ENCODE assay signal across 18 cellular contexts in genomic region chr2:59585657-59586056, GRCh38.
A peak's percentile ranks its signal among the peaks of the same experiment; 100 is the strongest.
DNase-seq lines count a peak whose midpoint lies in the region; ATAC-seq and TF ChIP-seq lines count a peak whose summit lies in the region.
"Had no signal": no experiment of that assay in that cellular context is flagged by ENCODE, and none has a peak within 500 bp of the region (broad histone marks: within the 10 kb centered on the region; RNA-seq: fewer than 3 reads in every experiment).

No MANE protein-coding gene starts in this region.

- H3K4ac ChIP-seq in mesenchymal stem cell (ENCODE audit: low read depth in 1 of 2, low read length in 2 of 2) (no peak overlapping the region), trophoblast cell (ENCODE audit: low read depth, low read length) (no peak overlapping the region)

- H2BK5ac ChIP-seq in mesenchymal stem cell (ENCODE audit: low read depth, low read length, poor library complexity, severe bottlenecking) (no peak overlapping the region), trophoblast cell (ENCODE audit: low read depth, low read length, poor library complexity) (no peak overlapping the region)

- no peak overlapping the region for H2BK15ac ChIP-seq in mesenchymal stem cell (ENCODE audit: low read depth, poor library complexity, severe bottlenecking)

- H3K23ac ChIP-seq in mesenchymal stem cell (ENCODE audit: low read length in 2 of 2) (no peak overlapping the region), trophoblast cell (ENCODE audit: low read length) (no peak overlapping the region)

- H3K4me3 ChIP-seq in right atrium auricular region (no peak overlapping the region), mesenchymal stem cell (ENCODE audit: insufficient read depth in 1 of 2, low read depth in 1 of 2, low read length in 2 of 2) (no peak overlapping the region), trophoblast cell (ENCODE audit: low read depth, low read length) (no peak overlapping the region)
- H3K4me3 ChIP-seq: body of pancreas, coronary artery had no signal

- DNase-seq in DMS79 (lab: John Stamatoyannopoulos, UW) (peak; percentile 30), NCI-H2029 (lab: John Stamatoyannopoulos, UW) (peak; percentile 37), NCI-H82 (lab: John Stamatoyannopoulos, UW) (peak; percentile 85), mesothelial cell of epicardium (ENCODE audit: low spot score in 2 of 2, unreplicated experiment in 2 of 2) (no peak), right atrium auricular region (ENCODE audit: low spot score) (no peak), mesenchymal stem cell (no peak), trophoblast cell (no peak), Right ventricle myocardium inferior (ENCODE audit: missing footprints) (no peak)
- DNase-seq: activated B cell treated with CpG ODN at 0.5 μM for 24 hours, body of pancreas, midbrain, Right ventricle myocardium superior, T-helper 17 cell had no signal

- H3K9ac ChIP-seq in mesenchymal stem cell (ENCODE audit: low read length) (no peak overlapping the region), trophoblast cell (ENCODE audit: low read length) (no peak overlapping the region)

- H3K36me3 ChIP-seq in right atrium auricular region (no peaks in the 10 kb centered on the region), mesenchymal stem cell (ENCODE audit: control insufficient read depth in 1 of 2, insufficient read depth in 2 of 2, low read depth in 1 of 2, low read length in 2 of 2) (no peaks in the 10 kb centered on the region), trophoblast cell (ENCODE audit: control insufficient read depth in 1 of 2, insufficient read depth in 2 of 2, low read length in 2 of 2) (no peaks in the 10 kb centered on the region)
- H3K36me3 ChIP-seq: neutrophil had no signal

- H2BK12ac ChIP-seq in mesenchymal stem cell (ENCODE audit: low read length in 2 of 2) (no peak overlapping the region), trophoblast cell (ENCODE audit: low read length) (no peak overlapping the region)

- no peak overlapping the region for H3K27ac ChIP-seq in right atrium auricular region
- no peak overlapping the region for H3K27ac ChIP-seq in mesenchymal stem cell (ENCODE audit: low read length, poor library complexity, severe bottlenecking)
- no peak overlapping the region for H3K27ac ChIP-seq in trophoblast cell (ENCODE audit: low read depth, low read length)
- H3K27ac ChIP-seq: body of pancreas, coronary artery, neutrophil had no signal

- no peak overlapping the region for H4K91ac ChIP-seq in mesenchymal stem cell (ENCODE audit: low read length)
- no peak overlapping the region for H4K91ac ChIP-seq in trophoblast cell (ENCODE audit: low read depth, low read length)

- H3K79me1 ChIP-seq in mesenchymal stem cell (replicated peaks; ENCODE audit: low read length, poor library complexity, severe bottlenecking) (no peaks in the 10 kb centered on the region), trophoblast cell (ENCODE audit: low read length) (peaks cover 3% of the 10 kb centered on the region)

- no peaks in the 10 kb centered on the region for H3K9me3 ChIP-seq in right atrium auricular region
- H3K9me3 ChIP-seq in mesenchymal stem cell (ENCODE audit: control insufficient read depth, low read length), result no peaks in the 10 kb centered on the region
- H3K9me3 ChIP-seq in trophoblast cell (ENCODE audit: insufficient read depth, low read depth, low read length), result no peaks in the 10 kb centered on the region
- H3K9me3 ChIP-seq: body of pancreas, neutrophil had no signal

- H3K14ac ChIP-seq in mesenchymal stem cell (ENCODE audit: low read length in 2 of 2), result no peak overlapping the region
- H3K14ac ChIP-seq in trophoblast cell (ENCODE audit: low read length), result no peak overlapping the region

- TF ChIP-seq CTCF in mesothelial cell of epicardium (IDR thresholded peaks at IDR 0.05; ENCODE audit: unreplicated experiment) (no peak), right atrium auricular region (IDR thresholded peaks at IDR 0.05) (no peak)

- H3K4me1 Mint-ChIP-seq in mesothelial cell of epicardium, result peaks cover 41% of the 10 kb centered on the region
- H3K4me1 Mint-ChIP-seq: activated naive CD8-positive, alpha-beta T cell treated with anti-CD3 and anti-CD28 coated beads for 36 hours; CD14-positive monocyte; stimulated activated memory B cell treated with anti-CD40 and anti-IgM and Interleukin-4, amounts not matched to agents 10 μg/mL and 1 μg/mL and 100 μg/mL, for 72 hours; T-helper 17 cell had no signal

- no peaks in the 10 kb centered on the region for H3K36me3 Mint-ChIP-seq in mesothelial cell of epicardium
- H3K36me3 Mint-ChIP-seq: activated naive CD8-positive, alpha-beta T cell treated with anti-CD3 and anti-CD28 coated beads for 36 hours; CD14-positive monocyte; stimulated activated memory B cell treated with anti-CD40 and anti-IgM and Interleukin-4, amounts not matched to agents 10 μg/mL and 1 μg/mL and 100 μg/mL, for 72 hours had no signal

- H4K8ac ChIP-seq in mesenchymal stem cell (ENCODE audit: low read length), result no peak overlapping the region
- no peak overlapping the region for H4K8ac ChIP-seq in trophoblast cell (ENCODE audit: low read depth, low read length)

- 3% methylated on average over 5 of the region's 6 CpGs for WGBS in mesenchymal stem cell
- WGBS in trophoblast cell (ENCODE audit: extremely low coverage, insufficient coverage, insufficient read length), result no CpG with 5 or more reads among the region's 6 CpGs

- H3K9me3 Mint-ChIP-seq in mesothelial cell of epicardium, result peaks cover 4% of the 10 kb centered on the region
- H3K9me3 Mint-ChIP-seq: activated B cell treated with CpG ODN at 0.5 μM for 24 hours; activated naive CD8-positive, alpha-beta T cell treated with anti-CD3 and anti-CD28 coated beads for 36 hours; stimulated activated memory B cell treated with anti-CD40 and anti-IgM and Interleukin-4, amounts not matched to agents 10 μg/mL and 1 μg/mL and 100 μg/mL, for 72 hours had no signal

- H3K18ac ChIP-seq in mesenchymal stem cell (ENCODE audit: low read depth in 1 of 2, low read length in 2 of 2) (no peak overlapping the region), trophoblast cell (ENCODE audit: low read length) (no peak overlapping the region)

- H3K27me3 ChIP-seq in right atrium auricular region (no peaks in the 10 kb centered on the region), mesenchymal stem cell (ENCODE audit: control insufficient read depth in 1 of 2, insufficient read depth in 1 of 2, low read length in 2 of 2) (no peaks in the 10 kb centered on the region), trophoblast cell (ENCODE audit: insufficient read depth, low read length) (no peaks in the 10 kb centered on the region)
- H3K27me3 ChIP-seq: body of pancreas, neutrophil had no signal

- no peaks in the 10 kb centered on the region for H3K27me3 Mint-ChIP-seq in mesothelial cell of epicardium (ENCODE audit: low read depth)
- H3K27me3 Mint-ChIP-seq: activated B cell treated with CpG ODN at 0.5 μM for 24 hours; activated naive CD8-positive, alpha-beta T cell treated with anti-CD3 and anti-CD28 coated beads for 36 hours; stimulated activated memory B cell treated with anti-CD40 and anti-IgM and Interleukin-4, amounts not matched to agents 10 μg/mL and 1 μg/mL and 100 μg/mL, for 72 hours; T-helper 17 cell had no signal

- H3K4me1 ChIP-seq in right atrium auricular region (no peaks in the 10 kb centered on the region), mesenchymal stem cell (ENCODE audit: control insufficient read depth, insufficient read depth, low read depth, low read length) (no peaks in the 10 kb centered on the region), trophoblast cell (ENCODE audit: control insufficient read depth in 1 of 2, insufficient read depth in 2 of 2, low read length in 2 of 2) (peaks cover 4 to 11% of the 10 kb centered on the region in 2 experiments)
- H3K4me1 ChIP-seq: body of pancreas had no signal

- H4K12ac ChIP-seq in trophoblast cell (ENCODE audit: low read depth, low read length), result no peak overlapping the region

- no peak overlapping the region for H2AFZ ChIP-seq in mesenchymal stem cell (ENCODE audit: low read depth, low read length)
- no peak overlapping the region for H2AFZ ChIP-seq in trophoblast cell (ENCODE audit: insufficient read depth, low read length, poor library complexity)

- ATAC-seq in Right ventricle myocardium inferior, result no peak
- ATAC-seq: body of pancreas; stimulated activated memory B cell treated with anti-CD40 and anti-IgM and Interleukin-4, amounts not matched to agents 10 μg/mL and 1 μg/mL and 100 μg/mL, for 72 hours; T-helper 17 cell had no signal

- no peak overlapping the region for H2BK120ac ChIP-seq in mesenchymal stem cell (ENCODE audit: low read depth, low read length)
- no peak overlapping the region for H2BK120ac ChIP-seq in trophoblast cell (ENCODE audit: insufficient read depth, low read length, poor library complexity)

- H3K79me2 ChIP-seq in trophoblast cell (ENCODE audit: control insufficient read depth, insufficient read depth, low read length, poor library complexity), result no peaks in the 10 kb centered on the region

- H3K4me3 Mint-ChIP-seq in mesothelial cell of epicardium, result peak overlapping the region; percentile 4
- H3K4me3 Mint-ChIP-seq: activated B cell treated with CpG ODN at 0.5 μM for 24 hours; activated naive CD8-positive, alpha-beta T cell treated with anti-CD3 and anti-CD28 coated beads for 36 hours; CD14-positive monocyte; stimulated activated memory B cell treated with anti-CD40 and anti-IgM and Interleukin-4, amounts not matched to agents 10 μg/mL and 1 μg/mL and 100 μg/mL, for 72 hours; T-helper 17 cell had no signal

- H3K4me2 ChIP-seq in mesenchymal stem cell (ENCODE audit: low read length, poor library complexity, severe bottlenecking), result no peak overlapping the region
- no peak overlapping the region for H3K4me2 ChIP-seq in trophoblast cell (ENCODE audit: low read length)

- intact Hi-C loops in Right ventricle myocardium inferior (cut with DNase I), result no loop called here

- H2AK5ac ChIP-seq in mesenchymal stem cell (ENCODE audit: low read length, severe bottlenecking), result no peak overlapping the region
- no peak overlapping the region for H2AK5ac ChIP-seq in trophoblast cell (ENCODE audit: low read length)

- peak overlapping the region; percentile 43 for H3K27ac Mint-ChIP-seq in mesothelial cell of epicardium
- H3K27ac Mint-ChIP-seq: activated B cell treated with CpG ODN at 0.5 μM for 24 hours; activated naive CD8-positive, alpha-beta T cell treated with anti-CD3 and anti-CD28 coated beads for 36 hours; CD14-positive monocyte; stimulated activated memory B cell treated with anti-CD40 and anti-IgM and Interleukin-4, amounts not matched to agents 10 μg/mL and 1 μg/mL and 100 μg/mL, for 72 hours; T-helper 17 cell had no signal

Comparison
In these comparisons a context has a peak if more than half of its experiments do, and no peak if none do; other contexts are left out.
1. DNase-seq: peak in DMS79 (single experiment), NCI-H2029 (single experiment) and NCI-H82 (single experiment); none in mesothelial cell of epicardium (0 of 2), right atrium auricular region (single experiment), mesenchymal stem cell (single experiment), trophoblast cell (0 of 2) and Right ventricle myocardium inferior (single experiment).